8 cellular contexts compared by ENCODE assay signal in genomic region chr14:104677506-104678332, GRCh38. TPM values are rescaled to one million over a fixed set of nuclear protein-coding genes. Genes with fewer than 3 reads are reported as not detected.
A peak's percentile ranks its signal among the peaks of the same experiment; 100 is the strongest.
DNase-seq lines count a peak whose midpoint lies in the region; ATAC-seq, FAIRE-seq and TF ChIP-seq lines count a peak whose summit lies in the region.

No MANE protein-coding gene starts in this region.

- H3K27ac ChIP-seq in A673 (ENCODE audit: low read depth, low read length, poor library complexity, severe bottlenecking) (peak overlapping the region; percentile 97), pancreas (peak overlapping the region; percentile 45 to 77 (median 62)), thyroid gland (peak overlapping the region; percentile 76 to 81 (median 81))

- WGBS in pancreas, 2 donors: 8% methylated on average over 41 to 43 of the region's 43 CpGs
- 0 to 1% methylated on average over 29 to 42 of the region's 43 CpGs for WGBS in thyroid gland, 2 donors

- H3K4me1 Mint-ChIP-seq in activated naive CD4-positive, alpha-beta T cell treated with anti-CD3 and anti-CD28 coated beads, Interleukin-2, amount 10 ng/mL, durations not matched to agents 7 days and 5 days: peaks cover 38% of the 10 kb centered on the region

- CTCF ChIA-PET in A673 (lab: Charles Lee): interaction anchor here (2.9 kb wide), 1 partner anchor 12 kb away, joined by 9 read pairs; no protein-coding TSS in a partner anchor
- CTCF ChIA-PET in activated naive CD4-positive, alpha-beta T cell treated with anti-CD3 and anti-CD28 coated beads, Interleukin-2, amount 10 ng/mL, durations not matched to agents 7 days and 5 days (lab: Charles Lee): interaction anchor here (1.8 kb wide), 1 partner anchor 31 kb away, joined by 8 read pairs; no protein-coding TSS in a partner anchor

- H3K27me3 ChIP-seq in A673 (replicated peaks; ENCODE audit: insufficient read depth, low read depth, low read length, poor library complexity): no peaks in the 10 kb centered on the region
- no peaks in the 10 kb centered on the region for H3K27me3 ChIP-seq in pancreas
- no peaks in the 10 kb centered on the region for H3K27me3 ChIP-seq in thyroid gland

- TF ChIP-seq POLR2A in GM18951 (IDR thresholded peaks at IDR 0.05; ENCODE audit: extremely low read depth, insufficient read depth, insufficient read length): peak; percentile 47
- TF ChIP-seq POLR2A in thyroid gland (IDR thresholded peaks at IDR 0.05): peak in 1 of 2 donors; percentile 79

- intact Hi-C loops in A673 (cut with micrococcal nuclease; ENCODE audit: unreplicated experiment) (no loop called here), Right ventricle myocardium inferior (cut with DNase I) (no loop called here), pancreas (cut with DNase I) (no loop called here), thyroid gland (cut with DNase I) (no loop called here)

- in situ Hi-C loops in GM18951 (cut with MboI; ENCODE audit: low sequenced_read_pairs, unreplicated experiment): no loop called here

- H3K9me3 ChIP-seq in A673 (ENCODE audit: low read depth, low read length, poor library complexity, severe bottlenecking) (no peaks in the 10 kb centered on the region), pancreas (no peaks in the 10 kb centered on the region), thyroid gland (no peaks in the 10 kb centered on the region)

- no peaks in the 10 kb centered on the region for H3K9me3 Mint-ChIP-seq in activated naive CD4-positive, alpha-beta T cell treated with anti-CD3 and anti-CD28 coated beads, Interleukin-2, amount 10 ng/mL, durations not matched to agents 7 days and 5 days

- H3K4me1 ChIP-seq in A673 (ENCODE audit: insufficient read depth, low read length, poor library complexity, severe bottlenecking): peaks cover 55% of the 10 kb centered on the region
- peaks cover 16 to 33% (median 26%) of the 10 kb centered on the region in 3 donors for H3K4me1 ChIP-seq in pancreas
- peaks cover 32 to 45% of the 10 kb centered on the region in 2 donors for H3K4me1 ChIP-seq in thyroid gland

- H3K36me3 ChIP-seq in A673 (ENCODE audit: insufficient read depth, low read length, poor library complexity, severe bottlenecking) (no peaks in the 10 kb centered on the region), pancreas (no peaks in the 10 kb centered on the region), thyroid gland (no peaks in the 10 kb centered on the region)

- TSS peak; percentile 74 for BruUV-seq in A673 (replicated peaks; lab: Mats Ljungman, UMichigan)

- H3K4me3 Mint-ChIP-seq in activated naive CD4-positive, alpha-beta T cell treated with anti-CD3 and anti-CD28 coated beads, Interleukin-2, amount 10 ng/mL, durations not matched to agents 7 days and 5 days: peak overlapping the region; percentile 68

- no peaks in the 10 kb centered on the region for H3K36me3 Mint-ChIP-seq in activated naive CD4-positive, alpha-beta T cell treated with anti-CD3 and anti-CD28 coated beads, Interleukin-2, amount 10 ng/mL, durations not matched to agents 7 days and 5 days

- DNase-seq in A673 (ENCODE audit: low spot score): peak; percentile 91
- peak; percentile 34 for DNase-seq in HS-27A (ENCODE audit: low read depth)
- peak; percentile 20 to 75 for DNase-seq in SHP77 (lab: John Stamatoyannopoulos, UW)
- DNase-seq in activated naive CD4-positive, alpha-beta T cell treated with anti-CD3 and anti-CD28 coated beads, Interleukin-2, amount 10 ng/mL, durations not matched to agents 7 days and 5 days: peak; percentile 80
- peak; percentile 92 for DNase-seq in Right ventricle myocardium inferior (ENCODE audit: missing footprints)
- peak in 5 of 6 donors; percentile 61 to 79 (median 62) for DNase-seq in pancreas
- DNase-seq in thyroid gland: peak; percentile 78 to 84

- H3K4me3 ChIP-seq in A673 (ENCODE audit: low read depth, low read length, poor library complexity, severe bottlenecking) (peak overlapping the region; percentile 41), pancreas (peak overlapping the region; percentile 22 to 59 (median 39)), thyroid gland (replicated peaks in 1 of 3) (peak overlapping the region in 2 of 3 donors; percentile 38 to 43)

- TF ChIP-seq CTCF in A673 (conservative IDR thresholded peaks at IDR 0.05; ENCODE audit: low read depth, low read length): no peak
- TF ChIP-seq CTCF in pancreas (IDR thresholded peaks at IDR 0.05): no peak
- TF ChIP-seq CTCF in thyroid gland (IDR thresholded peaks at IDR 0.05): no peak

- FAIRE-seq in pancreas (lab: Jason Lieb, UNC): no peak

- POLR2A ChIA-PET in A673 (lab: Charles Lee; ENCODE audit: low non-redundant PET): interaction anchor here (0.5 to 0.9 kb wide), 5 partner anchors 49 to 1061 kb away, joined by 3 to 9 read pairs (median 4); partner anchors contain the start of gene SIVA1

- H3K27ac Mint-ChIP-seq in activated naive CD4-positive, alpha-beta T cell treated with anti-CD3 and anti-CD28 coated beads, Interleukin-2, amount 10 ng/mL, durations not matched to agents 7 days and 5 days: peak overlapping the region; percentile 84

- H3K27me3 Mint-ChIP-seq in activated naive CD4-positive, alpha-beta T cell treated with anti-CD3 and anti-CD28 coated beads, Interleukin-2, amount 10 ng/mL, durations not matched to agents 7 days and 5 days: peaks cover 59% of the 10 kb centered on the region

- peak; percentile 82 for ATAC-seq in Right ventricle myocardium inferior
- peak; percentile 26 to 66 (median 63) for ATAC-seq in pancreas

RNA-seq across cellular contexts. Expression of gene INF2, which starts 11.7 kb away (rescaled TPM):
- total RNA-seq in A673 (2021) (70.9 and 74.2 TPM in 2 replicates), Right ventricle myocardium inferior (31.1 TPM), pancreas (10 to 100 TPM; 20.4 to 41.1 (median 23.0) TPM), thyroid gland (10 to 100 TPM; 35.1 to 54.7 (median 42.5) TPM)
- 10 to 100 TPM; 79.5 to 80.8 TPM for polyA plus RNA-seq in pancreas

RNA-seq across cellular contexts. Expression of gene ADSS1, which starts 46.3 kb away (rescaled TPM):
- total RNA-seq in A673 (2021) (0.37 and 0.52 TPM in 2 replicates), Right ventricle myocardium inferior (191 TPM), pancreas (1 to 10 TPM; 3.5 to 6.4 (median 5.0) TPM), thyroid gland (10 to 100 TPM; 13.6 to 26.2 (median 18.9) TPM)
- 1 to 10 TPM; 6.7 to 6.8 TPM for polyA plus RNA-seq in pancreas

Comparison
In these comparisons a context has a peak if more than half of its experiments do, and no peak if none do; other contexts are left out.
1. Peak in every context shown above with its lines: DNase-seq, ATAC-seq, H3K4me3 ChIP-seq and H3K27ac ChIP-seq.
2. DNase-seq: peak in every context shown above with its lines; median percentile 92 in Right ventricle myocardium inferior; 91 in A673; 81 in thyroid gland; 80 in activated naive CD4-positive, alpha-beta T cell treated with anti-CD3 and anti-CD28 coated beads, Interleukin-2, amount 10 ng/mL, durations not matched to agents 7 days and 5 days; 62 in pancreas; 48 in SHP77; 34 in HS-27A.